1 cellular context compared by ENCODE assay signal in the genomic region with DNA sequence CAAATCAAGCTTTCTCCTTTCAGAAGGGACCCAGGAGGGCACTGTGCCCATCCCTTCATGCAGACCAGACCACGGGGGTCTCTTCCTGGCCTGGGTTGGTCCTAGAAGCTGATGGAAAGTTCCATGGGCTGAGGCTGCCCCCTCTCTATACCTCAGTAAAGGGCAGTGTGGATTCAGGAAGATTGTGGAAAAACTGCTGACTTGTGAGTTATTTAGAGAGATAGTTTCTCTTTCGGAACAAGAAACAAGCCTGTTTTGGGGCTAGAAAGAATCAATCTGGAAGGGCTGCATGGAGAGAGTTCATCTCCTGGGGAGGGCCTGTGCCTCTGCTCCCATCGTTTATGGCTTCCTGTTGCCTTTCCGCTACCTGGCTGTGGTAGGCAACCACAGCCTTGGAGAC.
TF ChIP-seq lines count a peak whose summit lies in the region.

No MANE protein-coding gene starts in this region.

TF ChIP-seq in K562, 482 proteins besides CTCF, POLR2A, EP300 and RAD21:
- TF ChIP-seq, protein P1, sequence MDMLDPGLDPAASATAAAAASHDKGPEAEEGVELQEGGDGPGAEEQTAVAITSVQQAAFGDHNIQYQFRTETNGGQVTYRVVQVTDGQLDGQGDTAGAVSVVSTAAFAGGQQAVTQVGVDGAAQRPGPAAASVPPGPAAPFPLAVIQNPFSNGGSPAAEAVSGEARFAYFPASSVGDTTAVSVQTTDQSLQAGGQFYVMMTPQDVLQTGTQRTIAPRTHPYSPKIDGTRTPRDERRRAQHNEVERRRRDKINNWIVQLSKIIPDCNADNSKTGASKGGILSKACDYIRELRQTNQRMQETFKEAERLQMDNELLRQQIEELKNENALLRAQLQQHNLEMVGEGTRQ (CRISPR knock-in tag; IDR thresholded peaks at IDR 0.05): no peak
- TF ChIP-seq ZC3H4 (CRISPR knock-in tag; IDR thresholded peaks at IDR 0.05; ENCODE audit: borderline replicate concordance) (no peak), MAFF (IDR thresholded peaks at IDR 0.05; ENCODE audit: low read length) (peak; percentile 68), MAFG (tag; conservative IDR thresholded peaks at IDR 0.05) (peak; percentile 79), FOS (IDR thresholded peaks at IDR 0.05; ENCODE audit: extremely low read depth, insufficient read length) (no peak), MAFK (IDR thresholded peaks at IDR 0.05; ENCODE audit: low read length) (peak; percentile 31; the same call in 1 of the 2 replicates), C11orf30 (IDR thresholded peaks at IDR 0.05; ENCODE audit: low read depth) (peak; percentile 81), GABPB1 (CRISPR knock-in tag; IDR thresholded peaks at IDR 0.05) (no peak), TCFL5 (CRISPR knock-in tag; conservative IDR thresholded peaks at IDR 0.05) (no peak), U2AF2 (optimal IDR thresholded peaks at IDR 0.05; ENCODE audit: low read depth, low read length) (no peak), KDM1A (IDR thresholded peaks at IDR 0.05) (no peak), ZNF316 (IDR thresholded peaks at IDR 0.05) (peak; percentile 85), PCBP1 (IDR thresholded peaks at IDR 0.05; ENCODE audit: low read depth, low read length, poor library complexity, severe bottlenecking) (no peak), ZNF589 (CRISPR knock-in tag; IDR thresholded peaks at IDR 0.05; ENCODE audit: low read depth) (no peak), NFE2L1 (tag; IDR thresholded peaks at IDR 0.05; ENCODE audit: borderline replicate concordance, low read depth) (no peak)
- TF ChIP-seq, protein P2, sequence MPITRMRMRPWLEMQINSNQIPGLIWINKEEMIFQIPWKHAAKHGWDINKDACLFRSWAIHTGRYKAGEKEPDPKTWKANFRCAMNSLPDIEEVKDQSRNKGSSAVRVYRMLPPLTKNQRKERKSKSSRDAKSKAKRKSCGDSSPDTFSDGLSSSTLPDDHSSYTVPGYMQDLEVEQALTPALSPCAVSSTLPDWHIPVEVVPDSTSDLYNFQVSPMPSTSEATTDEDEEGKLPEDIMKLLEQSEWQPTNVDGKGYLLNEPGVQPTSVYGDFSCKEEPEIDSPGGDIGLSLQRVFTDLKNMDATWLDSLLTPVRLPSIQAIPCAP (CRISPR knock-in tag; IDR thresholded peaks at IDR 0.05; ENCODE audit: borderline replicate concordance): no peak
- TF ChIP-seq, protein P3, sequence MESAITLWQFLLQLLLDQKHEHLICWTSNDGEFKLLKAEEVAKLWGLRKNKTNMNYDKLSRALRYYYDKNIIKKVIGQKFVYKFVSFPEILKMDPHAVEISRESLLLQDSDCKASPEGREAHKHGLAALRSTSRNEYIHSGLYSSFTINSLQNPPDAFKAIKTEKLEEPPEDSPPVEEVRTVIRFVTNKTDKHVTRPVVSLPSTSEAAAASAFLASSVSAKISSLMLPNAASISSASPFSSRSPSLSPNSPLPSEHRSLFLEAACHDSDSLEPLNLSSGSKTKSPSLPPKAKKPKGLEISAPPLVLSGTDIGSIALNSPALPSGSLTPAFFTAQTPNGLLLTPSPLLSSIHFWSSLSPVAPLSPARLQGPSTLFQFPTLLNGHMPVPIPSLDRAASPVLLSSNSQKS (CRISPR knock-in tag; IDR thresholded peaks at IDR 0.05): no peak
- TF ChIP-seq, protein P4, sequence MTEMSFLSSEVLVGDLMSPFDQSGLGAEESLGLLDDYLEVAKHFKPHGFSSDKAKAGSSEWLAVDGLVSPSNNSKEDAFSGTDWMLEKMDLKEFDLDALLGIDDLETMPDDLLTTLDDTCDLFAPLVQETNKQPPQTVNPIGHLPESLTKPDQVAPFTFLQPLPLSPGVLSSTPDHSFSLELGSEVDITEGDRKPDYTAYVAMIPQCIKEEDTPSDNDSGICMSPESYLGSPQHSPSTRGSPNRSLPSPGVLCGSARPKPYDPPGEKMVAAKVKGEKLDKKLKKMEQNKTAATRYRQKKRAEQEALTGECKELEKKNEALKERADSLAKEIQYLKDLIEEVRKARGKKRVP (CRISPR knock-in tag; IDR thresholded peaks at IDR 0.05): no peak
TF ChIP-seq in K562: peak in this region for 5.
